In the genomic region with DNA sequence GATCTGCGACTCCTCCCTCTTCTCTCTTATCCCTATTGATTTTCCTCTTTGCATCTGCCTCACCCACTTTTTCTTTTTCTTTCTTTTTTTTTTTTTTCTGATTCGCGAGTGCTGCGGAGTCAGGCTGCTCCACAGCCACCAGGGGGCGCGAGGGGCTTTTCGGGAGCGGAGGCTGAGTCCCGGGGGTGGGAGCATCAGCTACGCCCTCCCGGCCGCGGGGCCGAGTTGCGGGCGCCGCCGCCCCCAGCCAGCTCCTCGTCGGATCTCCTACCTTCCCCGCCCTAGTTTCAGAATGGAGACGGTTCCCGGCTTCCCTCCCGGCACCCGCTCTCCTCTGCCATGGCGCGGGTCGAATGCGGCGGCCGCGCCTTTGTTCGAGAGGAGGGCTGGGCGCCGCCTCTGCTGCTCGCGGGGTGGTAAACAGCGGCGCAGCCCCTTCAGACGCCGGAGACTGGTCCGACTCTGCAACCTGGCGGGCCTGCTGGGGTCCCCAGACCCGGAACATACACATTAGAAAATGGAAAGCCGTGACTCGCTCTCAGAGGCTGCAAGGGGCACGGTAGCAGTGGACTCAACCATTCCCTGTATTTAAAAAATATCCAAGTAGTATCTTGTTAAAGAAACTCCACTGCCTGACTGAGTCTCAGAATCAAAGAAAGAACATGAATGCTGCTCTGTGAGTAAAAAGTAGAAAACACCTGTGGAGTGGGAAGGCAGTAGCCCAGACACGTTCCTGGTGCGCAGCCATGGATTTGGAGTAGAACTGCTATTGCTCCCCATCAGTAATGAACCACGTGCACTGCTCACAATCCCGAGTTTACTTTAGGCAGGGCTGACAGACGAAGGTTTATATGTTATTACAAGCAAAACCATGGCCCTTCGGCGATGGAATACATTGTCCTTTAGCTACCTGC, we compare ENCODE assay signal across 8 cellular contexts. TPM values are rescaled to one million over a fixed set of nuclear protein-coding genes. Genes with fewer than 3 reads are reported as not detected.
A peak's percentile ranks its signal among the peaks of the same experiment; 100 is the strongest.
DNase-seq lines count a peak whose midpoint lies in the region; ATAC-seq and TF ChIP-seq lines count a peak whose summit lies in the region.

No MANE protein-coding gene starts in this region.

- H3K9me3 ChIP-seq in DND-41 (ENCODE audit: insufficient read depth, low read length, severe bottlenecking), result peaks cover 3% of the 10 kb centered on the region
- H3K9me3 ChIP-seq in GM23248 (ENCODE audit: low read depth), result no peaks in the 10 kb centered on the region
- no peaks in the 10 kb centered on the region for H3K9me3 ChIP-seq in Karpas-422 (ENCODE audit: low read length)
- H3K9me3 ChIP-seq in neuron (ENCODE audit: low read length), result no peaks in the 10 kb centered on the region
- H3K9me3 ChIP-seq in stomach smooth muscle (ENCODE audit: control insufficient read depth in 2 of 2, low read length in 2 of 2), result no peaks in the 10 kb centered on the region

- H3K27me3 ChIP-seq in DND-41 (ENCODE audit: insufficient read depth, low read length, poor library complexity) (no peaks in the 10 kb centered on the region), GM23248 (replicated peaks; ENCODE audit: insufficient read depth) (no peaks in the 10 kb centered on the region), Karpas-422 (ENCODE audit: low read length) (no peaks in the 10 kb centered on the region), foreskin keratinocyte (peaks cover 42% of the 10 kb centered on the region), neuron (ENCODE audit: insufficient read depth, low read length) (no peaks in the 10 kb centered on the region), stomach smooth muscle (ENCODE audit: control insufficient read depth in 1 of 2, insufficient read depth in 2 of 2, low read length in 2 of 2) (no peaks in the 10 kb centered on the region)

- H3K9ac ChIP-seq in DND-41 (ENCODE audit: low read depth, low read length), result no peak overlapping the region
- H3K9ac ChIP-seq in GM23248, result peak overlapping the region; percentile 91
- peak overlapping the region; percentile 64 for H3K9ac ChIP-seq in Karpas-422 (ENCODE audit: low read length)
- peak overlapping the region; percentile 76 to 92 for H3K9ac ChIP-seq in stomach smooth muscle (ENCODE audit: low read length in 2 of 2)

- H3K27ac ChIP-seq in DND-41 (ENCODE audit: low read length), result no peak overlapping the region
- peak overlapping the region; percentile 65 for H3K27ac ChIP-seq in GM23248
- H3K27ac ChIP-seq in Karpas-422 (ENCODE audit: low read length), result no peak overlapping the region
- peak overlapping the region; percentile 89 for H3K27ac ChIP-seq in RWPE1
- peak overlapping the region; percentile 29 for H3K27ac ChIP-seq in foreskin keratinocyte
- peak overlapping the region; percentile 94 for H3K27ac ChIP-seq in stomach smooth muscle (ENCODE audit: low read length)

- H4K20me1 ChIP-seq in DND-41 (ENCODE audit: insufficient read depth, low read length), result no peaks in the 10 kb centered on the region
- H4K20me1 ChIP-seq in GM23248 (ENCODE audit: insufficient read depth), result no peaks in the 10 kb centered on the region
- no peaks in the 10 kb centered on the region for H4K20me1 ChIP-seq in Karpas-422 (ENCODE audit: insufficient read depth, low read depth, low read length)

- H2AFZ ChIP-seq in DND-41 (ENCODE audit: low read depth, low read length) (no peak overlapping the region), GM23248 (peak overlapping the region; percentile 82), Karpas-422 (ENCODE audit: low read length) (peak overlapping the region; percentile 94), neuron (ENCODE audit: low read depth, low read length) (peak overlapping the region; percentile 77)

- 0 to 1% methylated on average over 47 to 54 of the region's 54 CpGs for WGBS in GM23248 (ENCODE audit: low coverage in 1 of 2, low lambda C conversion rate in 2 of 2, missing lambda C conversion rate in 2 of 2), 2 experiments

- H3F3A ChIP-seq in GM23248 (ENCODE audit: insufficient read depth), result peaks cover 11% of the 10 kb centered on the region

- no peak overlapping the region for H3K4me2 ChIP-seq in DND-41 (ENCODE audit: insufficient read depth, low read length)
- peak overlapping the region; percentile 78 for H3K4me2 ChIP-seq in GM23248 (ENCODE audit: unreplicated experiment)
- peak overlapping the region; percentile 95 for H3K4me2 ChIP-seq in Karpas-422 (ENCODE audit: low read depth, low read length, poor library complexity, severe bottlenecking)

- DNase-seq in DND-41 (no peak), GM23248 (peak; percentile 94), Karpas-422 (peak; percentile 92), RWPE1 (ENCODE audit: low spot score) (peak; percentile 81), foreskin keratinocyte (peak in 1 of 2 donors; percentile 68)
- peak; percentile 36 for DNase-seq in activated gamma-delta T cell treated with anti-CD3 and anti-CD28 coated beads, Interleukin-2, amount 50 U/mL, for 16 hours (ENCODE audit: low read depth)

- H3K79me2 ChIP-seq in DND-41 (ENCODE audit: insufficient read depth, low read length) (no peaks in the 10 kb centered on the region), GM23248 (ENCODE audit: insufficient read depth) (peaks cover 34% of the 10 kb centered on the region), Karpas-422 (ENCODE audit: low read length) (no peaks in the 10 kb centered on the region)

- in situ Hi-C loops in GM23248 (cut with MboI), result loop anchor here (5.0 kb wide), 1 partner anchor 103 kb away; no protein-coding TSS in a partner anchor

- H3K36me3 ChIP-seq in DND-41 (ENCODE audit: insufficient read depth, low read length) (no peaks in the 10 kb centered on the region), GM23248 (ENCODE audit: low read depth) (no peaks in the 10 kb centered on the region), Karpas-422 (ENCODE audit: insufficient read depth, low read length) (no peaks in the 10 kb centered on the region), neuron (ENCODE audit: insufficient read depth, low read length) (peaks cover 2% of the 10 kb centered on the region), stomach smooth muscle (ENCODE audit: control insufficient read depth in 2 of 2, insufficient read depth in 2 of 2, low read length in 2 of 2) (no peaks in the 10 kb centered on the region)

- CTCF ChIA-PET in RWPE1 (lab: Yijun Ruan, JAX), result interaction anchor here (0.6 to 2.0 kb wide), 15 partner anchors 14 to 1655 kb away, joined by 3 to 13 read pairs (median 4); no protein-coding TSS in a partner anchor

- H3K9me2 ChIP-seq in GM23248 (ENCODE audit: insufficient read depth), result no peaks in the 10 kb centered on the region
- H3K9me2 ChIP-seq in Karpas-422 (replicated peaks; ENCODE audit: insufficient read depth, low read length), result no peaks in the 10 kb centered on the region

- H3K4me1 ChIP-seq in DND-41 (ENCODE audit: insufficient read depth, low read length), result no peaks in the 10 kb centered on the region
- H3K4me1 ChIP-seq in GM23248 (ENCODE audit: insufficient read depth), result peaks cover 23% of the 10 kb centered on the region
- H3K4me1 ChIP-seq in Karpas-422 (ENCODE audit: low read length), result peaks cover 24% of the 10 kb centered on the region
- H3K4me1 ChIP-seq in foreskin keratinocyte, result peaks cover 10% of the 10 kb centered on the region
- peaks cover 35% of the 10 kb centered on the region for H3K4me1 ChIP-seq in neuron (ENCODE audit: insufficient read depth, low read length)
- peaks cover 49% of the 10 kb centered on the region for H3K4me1 ChIP-seq in stomach smooth muscle (ENCODE audit: control insufficient read depth, insufficient read depth, low read length)

- TF ChIP-seq CTCF in DND-41 (IDR thresholded peaks at IDR 0.05; ENCODE audit: borderline replicate concordance, extremely low read depth, low read length, poor library complexity, severe bottlenecking), result peak; percentile 17
- peak; percentile 98 for TF ChIP-seq CTCF in RWPE1 (conservative IDR thresholded peaks at IDR 0.05; ENCODE audit: low read depth)
- peak; percentile 83 for TF ChIP-seq CTCF in foreskin keratinocyte (conservative IDR thresholded peaks at IDR 0.05)

- ATAC-seq in DND-41 (ENCODE audit: insufficient read depth, low read depth), result no peak
- ATAC-seq in foreskin keratinocyte, result peak; percentile 85

- H3K4me3 ChIP-seq in DND-41 (ENCODE audit: low read depth in 1 of 2, low read length in 2 of 2), result no peak overlapping the region
- peak overlapping the region; percentile 82 for H3K4me3 ChIP-seq in GM23248
- H3K4me3 ChIP-seq in Karpas-422 (ENCODE audit: low read length), result peak overlapping the region; percentile 80
- H3K4me3 ChIP-seq in neuron (ENCODE audit: low read length), result peak overlapping the region; percentile 78
- H3K4me3 ChIP-seq in stomach smooth muscle (ENCODE audit: low read length in 2 of 2), result peak overlapping the region; percentile 87 to 96

- POLR2A ChIA-PET in RWPE1 (lab: Yijun Ruan, JAX; ENCODE audit: low non-redundant PET), result no interaction called here

RNA-seq across cellular contexts. Expression of a gene that starts 55.7 kb away (rescaled TPM):
- 34.3 and 42.8 TPM in 2 replicates for total RNA-seq in GM23248 (2014; rRNA removed; shearing (Covaris generic))
- polyA plus RNA-seq in GM23248 (2016; fragmentation: Nextera tagmentation; extraction: Ambion mirVana) (8.8 and 9.2 TPM in 2 replicates), foreskin keratinocyte (14.5 and 24.3 TPM in 2 replicates)
- total RNA-seq in Karpas-422 (2014; rRNA removed; shearing (Covaris generic); ENCODE audit: low replicate concordance), result not detected in 2 replicates
- total RNA-seq in foreskin keratinocyte, result 29.4 and 53.6 TPM in 2 replicates

Comparison
In these comparisons a context has a peak if more than half of its experiments do, and no peak if none do; other contexts are left out.
1. H3K27ac ChIP-seq: peak in GM23248 (single experiment), RWPE1 (single experiment), foreskin keratinocyte (single experiment) and stomach smooth muscle (single experiment); none in DND-41 (single experiment) and Karpas-422 (single experiment).
2. H3K4me3 ChIP-seq: peak in GM23248 (single experiment), Karpas-422 (single experiment), neuron (single experiment) and stomach smooth muscle (2 of 2); none in DND-41 (0 of 2).
3. CTCF ChIP-seq: peak in every context shown above with its lines; median percentile 98 in RWPE1; 83 in foreskin keratinocyte; 17 in DND-41.
4. RNA of a gene that starts 55.7 kb away (total RNA-seq): 34.3 to 42.8 TPM in GM23248 and 29.4 to 53.6 TPM in foreskin keratinocyte; not detected in Karpas-422; every median in the first group is over 10 times any median in the second.